Comparison of ENCODE assay signal across 1 cellular context in the genomic region with DNA sequence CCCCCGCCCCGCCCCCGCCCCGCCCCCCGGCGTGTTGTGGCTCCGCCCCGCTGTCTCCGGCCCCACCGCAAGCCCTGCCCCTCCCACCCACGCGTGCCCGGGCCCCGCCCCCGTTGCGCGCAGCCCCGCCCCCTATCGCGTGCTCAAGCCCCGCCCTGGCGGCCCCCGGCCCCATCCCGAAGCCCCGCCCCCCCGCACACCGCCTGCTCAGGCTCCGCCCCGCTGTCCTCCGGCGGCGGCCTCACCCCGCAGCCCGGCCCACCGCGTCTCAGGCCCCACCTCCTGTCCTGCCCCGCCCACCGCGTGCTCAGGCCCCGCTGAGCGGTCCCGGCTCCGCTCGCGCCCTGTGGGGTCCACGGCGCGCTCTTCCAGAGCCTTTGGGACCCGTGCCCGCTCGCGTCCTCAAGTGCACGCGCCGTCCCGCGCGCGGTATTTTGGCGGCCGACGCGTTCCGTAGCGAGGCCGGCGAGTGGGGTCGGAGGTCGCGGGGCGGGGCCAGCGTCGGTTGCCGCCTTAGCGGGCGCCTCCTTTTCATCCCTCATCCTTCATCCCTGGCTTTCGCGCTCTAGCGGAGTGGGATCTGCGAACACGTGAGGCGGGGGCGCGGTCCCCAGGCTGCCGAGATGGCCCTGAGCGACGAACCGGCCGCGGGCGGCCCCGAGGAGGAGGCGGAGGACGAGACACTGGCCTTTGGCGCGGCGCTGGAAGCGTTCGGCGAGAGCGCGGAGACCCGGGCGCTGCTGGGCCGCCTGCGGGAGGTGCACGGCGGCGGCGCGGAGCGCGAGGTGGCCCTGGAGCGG.
A peak's percentile ranks its signal among the peaks of the same experiment; 100 is the strongest.
TF ChIP-seq lines count a peak whose summit lies in the region.

A gene (plus strand): TSS at position 495 of the 800 bp plus-strand sequence. CDS start 129 bp downstream, at position 624.

TF ChIP-seq in HepG2, 621 proteins besides CTCF, POLR2A, EP300 and RAD21 (continued from another document and continues in another):
- TF ChIP-seq XRCC5 (optimal IDR thresholded peaks at IDR 0.05; ENCODE audit: low read length) (peak; percentile 86), ZNF264 (CRISPR knock-in tag; IDR thresholded peaks at IDR 0.05) (peak; percentile 68; the same call in 1 of the 2 replicates), HOXA5 (CRISPR knock-in tag; IDR thresholded peaks at IDR 0.05) (peak; percentile 93), MAFK (conservative IDR thresholded peaks at IDR 0.05 in 1 of 2, IDR thresholded peaks at IDR 0.05 in 1 of 2; ENCODE audit: low read length in 2 of 2) (no peak), ZNF781 (CRISPR knock-in tag; IDR thresholded peaks at IDR 0.05; ENCODE audit: borderline replicate concordance, not compliant biosample characterization) (no peak), ZNF773 (CRISPR knock-in tag; IDR thresholded peaks at IDR 0.05; ENCODE audit: borderline replicate concordance) (peak; percentile 65; the same call in 1 of the 2 replicates), ZSCAN21 (CRISPR knock-in tag; IDR thresholded peaks at IDR 0.05; ENCODE audit: borderline replicate concordance) (peak; percentile 97), ZNF468 (CRISPR knock-in tag; IDR thresholded peaks at IDR 0.05) (0 out of 2 replicates have a peak, but pooled peaks have one; percentile 30), EEA1 (CRISPR knock-in tag; IDR thresholded peaks at IDR 0.05; ENCODE audit: borderline replicate concordance) (peak; percentile 43; the same call in 1 of the 2 replicates), NFE2L2 (IDR thresholded peaks at IDR 0.05; ENCODE audit: low read length) (no peak), KMT2A (CRISPR knock-in tag; IDR thresholded peaks at IDR 0.05) (peak; percentile 96), ZNF160 (CRISPR knock-in tag; IDR thresholded peaks at IDR 0.05) (peak; percentile 56; the same call in 1 of the 2 replicates), NFATC3 (CRISPR knock-in tag; IDR thresholded peaks at IDR 0.05) (no peak), RFXANK (CRISPR knock-in tag; IDR thresholded peaks at IDR 0.05) (no peak), FOXP1 (IDR thresholded peaks at IDR 0.05) (no peak), FOXP1 (CRISPR knock-in tag; IDR thresholded peaks at IDR 0.05) (0 out of 2 replicates have a peak, but pooled peaks have one; percentile 37), ZSCAN9 (CRISPR knock-in tag; IDR thresholded peaks at IDR 0.05; ENCODE audit: borderline replicate concordance) (peak; percentile 89; the same call in 1 of the 2 replicates)
- TF ChIP-seq, protein P1, sequence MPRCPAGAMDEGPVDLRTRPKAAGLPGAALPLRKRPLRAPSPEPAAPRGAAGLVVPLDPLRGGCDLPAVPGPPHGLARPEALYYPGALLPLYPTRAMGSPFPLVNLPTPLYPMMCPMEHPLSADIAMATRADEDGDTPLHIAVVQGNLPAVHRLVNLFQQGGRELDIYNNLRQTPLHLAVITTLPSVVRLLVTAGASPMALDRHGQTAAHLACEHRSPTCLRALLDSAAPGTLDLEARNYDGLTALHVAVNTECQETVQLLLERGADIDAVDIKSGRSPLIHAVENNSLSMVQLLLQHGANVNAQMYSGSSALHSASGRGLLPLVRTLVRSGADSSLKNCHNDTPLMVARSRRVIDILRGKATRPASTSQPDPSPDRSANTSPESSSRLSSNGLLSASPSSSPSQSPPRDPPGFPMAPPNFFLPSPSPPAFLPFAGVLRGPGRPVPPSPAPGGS (CRISPR knock-in tag; IDR thresholded peaks at IDR 0.05), result peak; percentile 93
- TF ChIP-seq, protein P2, sequence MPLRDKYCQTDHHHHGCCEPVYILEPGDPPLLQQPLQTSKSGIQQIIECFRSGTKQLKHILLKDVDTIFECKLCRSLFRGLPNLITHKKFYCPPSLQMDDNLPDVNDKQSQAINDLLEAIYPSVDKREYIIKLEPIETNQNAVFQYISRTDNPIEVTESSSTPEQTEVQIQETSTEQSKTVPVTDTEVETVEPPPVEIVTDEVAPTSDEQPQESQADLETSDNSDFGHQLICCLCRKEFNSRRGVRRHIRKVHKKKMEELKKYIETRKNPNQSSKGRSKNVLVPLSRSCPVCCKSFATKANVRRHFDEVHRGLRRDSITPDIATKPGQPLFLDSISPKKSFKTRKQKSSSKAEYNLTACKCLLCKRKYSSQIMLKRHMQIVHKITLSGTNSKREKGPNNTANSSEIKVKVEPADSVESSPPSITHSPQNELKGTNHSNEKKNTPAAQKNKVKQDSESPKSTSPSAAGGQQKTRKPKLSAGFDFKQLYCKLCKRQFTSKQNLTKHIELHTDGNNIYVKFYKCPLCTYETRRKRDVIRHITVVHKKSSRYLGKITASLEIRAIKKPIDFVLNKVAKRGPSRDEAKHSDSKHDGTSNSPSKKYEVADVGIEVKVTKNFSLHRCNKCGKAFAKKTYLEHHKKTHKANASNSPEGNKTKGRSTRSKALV (CRISPR knock-in tag; IDR thresholded peaks at IDR 0.05), result peak; percentile 94
- TF ChIP-seq, protein P3, sequence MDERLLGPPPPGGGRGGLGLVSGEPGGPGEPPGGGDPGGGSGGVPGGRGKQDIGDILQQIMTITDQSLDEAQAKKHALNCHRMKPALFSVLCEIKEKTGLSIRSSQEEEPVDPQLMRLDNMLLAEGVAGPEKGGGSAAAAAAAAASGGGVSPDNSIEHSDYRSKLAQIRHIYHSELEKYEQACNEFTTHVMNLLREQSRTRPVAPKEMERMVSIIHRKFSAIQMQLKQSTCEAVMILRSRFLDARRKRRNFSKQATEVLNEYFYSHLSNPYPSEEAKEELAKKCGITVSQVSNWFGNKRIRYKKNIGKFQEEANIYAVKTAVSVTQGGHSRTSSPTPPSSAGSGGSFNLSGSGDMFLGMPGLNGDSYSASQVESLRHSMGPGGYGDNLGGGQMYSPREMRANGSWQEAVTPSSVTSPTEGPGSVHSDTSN (CRISPR knock-in tag; IDR thresholded peaks at IDR 0.05), result no peak
- TF ChIP-seq, protein P4, sequence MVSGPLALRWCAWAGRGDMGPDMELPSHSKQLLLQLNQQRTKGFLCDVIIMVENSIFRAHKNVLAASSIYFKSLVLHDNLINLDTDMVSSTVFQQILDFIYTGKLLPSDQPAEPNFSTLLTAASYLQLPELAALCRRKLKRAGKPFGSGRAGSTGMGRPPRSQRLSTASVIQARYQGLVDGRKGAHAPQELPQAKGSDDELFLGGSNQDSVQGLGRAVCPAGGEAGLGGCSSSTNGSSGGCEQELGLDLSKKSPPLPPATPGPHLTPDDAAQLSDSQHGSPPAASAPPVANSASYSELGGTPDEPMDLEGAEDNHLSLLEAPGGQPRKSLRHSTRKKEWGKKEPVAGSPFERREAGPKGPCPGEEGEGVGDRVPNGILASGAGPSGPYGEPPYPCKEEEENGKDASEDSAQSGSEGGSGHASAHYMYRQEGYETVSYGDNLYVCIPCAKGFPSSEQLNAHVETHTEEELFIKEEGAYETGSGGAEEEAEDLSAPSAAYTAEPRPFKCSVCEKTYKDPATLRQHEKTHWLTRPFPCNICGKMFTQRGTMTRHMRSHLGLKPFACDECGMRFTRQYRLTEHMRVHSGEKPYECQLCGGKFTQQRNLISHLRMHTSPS (CRISPR knock-in tag; IDR thresholded peaks at IDR 0.05; ENCODE audit: low read depth), result no peak
- TF ChIP-seq, protein P5, sequence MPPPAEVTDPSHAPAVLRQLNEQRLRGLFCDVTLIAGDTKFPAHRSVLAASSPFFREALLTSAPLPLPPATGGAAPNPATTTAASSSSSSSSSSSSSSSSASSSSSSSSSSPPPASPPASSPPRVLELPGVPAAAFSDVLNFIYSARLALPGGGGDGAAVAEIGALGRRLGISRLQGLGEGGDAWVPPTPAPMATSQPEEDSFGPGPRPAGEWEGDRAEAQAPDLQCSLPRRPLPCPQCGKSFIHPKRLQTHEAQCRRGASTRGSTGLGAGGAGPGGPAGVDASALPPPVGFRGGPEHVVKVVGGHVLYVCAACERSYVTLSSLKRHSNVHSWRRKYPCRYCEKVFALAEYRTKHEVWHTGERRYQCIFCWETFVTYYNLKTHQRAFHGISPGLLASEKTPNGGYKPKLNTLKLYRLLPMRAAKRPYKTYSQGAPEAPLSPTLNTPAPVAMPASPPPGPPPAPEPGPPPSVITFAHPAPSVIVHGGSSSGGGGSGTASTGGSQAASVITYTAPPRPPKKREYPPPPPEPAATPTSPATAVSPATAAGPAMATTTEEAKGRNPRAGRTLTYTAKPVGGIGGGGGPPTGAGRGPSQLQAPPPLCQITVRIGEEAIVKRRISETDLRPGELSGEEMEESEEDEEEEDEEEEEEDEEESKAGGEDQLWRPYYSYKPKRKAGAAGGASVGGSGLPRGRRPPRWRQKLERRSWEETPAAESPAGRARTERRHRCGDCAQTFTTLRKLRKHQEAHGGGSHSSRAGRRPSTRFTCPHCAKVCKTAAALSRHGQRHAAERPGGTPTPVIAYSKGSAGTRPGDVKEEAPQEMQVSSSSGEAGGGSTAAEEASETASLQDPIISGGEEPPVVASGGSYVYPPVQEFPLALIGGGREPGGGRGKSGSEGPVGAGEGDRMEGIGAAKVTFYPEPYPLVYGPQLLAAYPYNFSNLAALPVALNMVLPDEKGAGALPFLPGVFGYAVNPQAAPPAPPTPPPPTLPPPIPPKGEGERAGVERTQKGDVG (CRISPR knock-in tag; IDR thresholded peaks at IDR 0.05; ENCODE audit: borderline replicate concordance), result peak; percentile 65; the same call in 1 of the 2 replicates
- TF ChIP-seq, protein P6, sequence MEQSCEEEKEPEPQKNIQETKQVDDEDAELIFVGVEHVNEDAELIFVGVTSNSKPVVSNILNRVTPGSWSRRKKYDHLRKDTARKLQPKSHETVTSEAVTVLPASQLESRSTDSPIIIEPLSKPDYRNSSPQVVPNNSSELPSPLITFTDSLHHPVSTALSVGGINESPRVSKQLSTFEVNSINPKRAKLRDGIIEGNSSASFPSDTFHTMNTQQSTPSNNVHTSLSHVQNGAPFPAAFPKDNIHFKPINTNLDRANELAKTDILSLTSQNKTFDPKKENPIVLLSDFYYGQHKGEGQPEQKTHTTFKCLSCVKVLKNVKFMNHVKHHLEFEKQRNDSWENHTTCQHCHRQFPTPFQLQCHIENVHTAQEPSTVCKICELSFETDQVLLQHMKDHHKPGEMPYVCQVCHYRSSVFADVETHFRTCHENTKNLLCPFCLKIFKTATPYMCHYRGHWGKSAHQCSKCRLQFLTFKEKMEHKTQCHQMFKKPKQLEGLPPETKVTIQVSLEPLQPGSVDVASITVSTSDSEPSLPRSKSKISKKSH (CRISPR knock-in tag; IDR thresholded peaks at IDR 0.05; ENCODE audit: borderline replicate concordance), result peak; percentile 86; the same call in 1 of the 2 replicates
- TF ChIP-seq, protein P7, sequence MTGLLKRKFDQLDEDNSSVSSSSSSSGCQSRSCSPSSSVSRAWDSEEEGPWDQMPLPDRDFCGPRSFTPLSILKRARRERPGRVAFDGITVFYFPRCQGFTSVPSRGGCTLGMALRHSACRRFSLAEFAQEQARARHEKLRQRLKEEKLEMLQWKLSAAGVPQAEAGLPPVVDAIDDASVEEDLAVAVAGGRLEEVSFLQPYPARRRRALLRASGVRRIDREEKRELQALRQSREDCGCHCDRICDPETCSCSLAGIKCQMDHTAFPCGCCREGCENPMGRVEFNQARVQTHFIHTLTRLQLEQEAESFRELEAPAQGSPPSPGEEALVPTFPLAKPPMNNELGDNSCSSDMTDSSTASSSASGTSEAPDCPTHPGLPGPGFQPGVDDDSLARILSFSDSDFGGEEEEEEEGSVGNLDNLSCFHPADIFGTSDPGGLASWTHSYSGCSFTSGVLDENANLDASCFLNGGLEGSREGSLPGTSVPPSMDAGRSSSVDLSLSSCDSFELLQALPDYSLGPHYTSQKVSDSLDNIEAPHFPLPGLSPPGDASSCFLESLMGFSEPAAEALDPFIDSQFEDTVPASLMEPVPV (CRISPR knock-in tag; IDR thresholded peaks at IDR 0.05), result peak; percentile 46; the same call in 1 of the 2 replicates
- TF ChIP-seq, protein P8, sequence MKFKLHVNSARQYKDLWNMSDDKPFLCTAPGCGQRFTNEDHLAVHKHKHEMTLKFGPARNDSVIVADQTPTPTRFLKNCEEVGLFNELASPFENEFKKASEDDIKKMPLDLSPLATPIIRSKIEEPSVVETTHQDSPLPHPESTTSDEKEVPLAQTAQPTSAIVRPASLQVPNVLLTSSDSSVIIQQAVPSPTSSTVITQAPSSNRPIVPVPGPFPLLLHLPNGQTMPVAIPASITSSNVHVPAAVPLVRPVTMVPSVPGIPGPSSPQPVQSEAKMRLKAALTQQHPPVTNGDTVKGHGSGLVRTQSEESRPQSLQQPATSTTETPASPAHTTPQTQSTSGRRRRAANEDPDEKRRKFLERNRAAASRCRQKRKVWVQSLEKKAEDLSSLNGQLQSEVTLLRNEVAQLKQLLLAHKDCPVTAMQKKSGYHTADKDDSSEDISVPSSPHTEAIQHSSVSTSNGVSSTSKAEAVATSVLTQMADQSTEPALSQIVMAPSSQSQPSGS (CRISPR knock-in tag; IDR thresholded peaks at IDR 0.05), result peak; percentile 91
- TF ChIP-seq, protein P9, sequence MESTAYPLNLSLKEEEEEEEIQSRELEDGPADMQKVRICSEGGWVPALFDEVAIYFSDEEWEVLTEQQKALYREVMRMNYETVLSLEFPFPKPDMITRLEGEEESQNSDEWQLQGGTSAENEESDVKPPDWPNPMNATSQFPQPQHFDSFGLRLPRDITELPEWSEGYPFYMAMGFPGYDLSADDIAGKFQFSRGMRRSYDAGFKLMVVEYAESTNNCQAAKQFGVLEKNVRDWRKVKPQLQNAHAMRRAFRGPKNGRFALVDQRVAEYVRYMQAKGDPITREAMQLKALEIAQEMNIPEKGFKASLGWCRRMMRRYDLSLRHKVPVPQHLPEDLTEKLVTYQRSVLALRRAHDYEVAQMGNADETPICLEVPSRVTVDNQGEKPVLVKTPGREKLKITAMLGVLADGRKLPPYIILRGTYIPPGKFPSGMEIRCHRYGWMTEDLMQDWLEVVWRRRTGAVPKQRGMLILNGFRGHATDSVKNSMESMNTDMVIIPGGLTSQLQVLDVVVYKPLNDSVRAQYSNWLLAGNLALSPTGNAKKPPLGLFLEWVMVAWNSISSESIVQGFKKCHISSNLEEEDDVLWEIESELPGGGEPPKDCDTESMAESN (CRISPR knock-in tag; conservative IDR thresholded peaks at IDR 0.05), result peak; percentile 98
- TF ChIP-seq, protein P10, sequence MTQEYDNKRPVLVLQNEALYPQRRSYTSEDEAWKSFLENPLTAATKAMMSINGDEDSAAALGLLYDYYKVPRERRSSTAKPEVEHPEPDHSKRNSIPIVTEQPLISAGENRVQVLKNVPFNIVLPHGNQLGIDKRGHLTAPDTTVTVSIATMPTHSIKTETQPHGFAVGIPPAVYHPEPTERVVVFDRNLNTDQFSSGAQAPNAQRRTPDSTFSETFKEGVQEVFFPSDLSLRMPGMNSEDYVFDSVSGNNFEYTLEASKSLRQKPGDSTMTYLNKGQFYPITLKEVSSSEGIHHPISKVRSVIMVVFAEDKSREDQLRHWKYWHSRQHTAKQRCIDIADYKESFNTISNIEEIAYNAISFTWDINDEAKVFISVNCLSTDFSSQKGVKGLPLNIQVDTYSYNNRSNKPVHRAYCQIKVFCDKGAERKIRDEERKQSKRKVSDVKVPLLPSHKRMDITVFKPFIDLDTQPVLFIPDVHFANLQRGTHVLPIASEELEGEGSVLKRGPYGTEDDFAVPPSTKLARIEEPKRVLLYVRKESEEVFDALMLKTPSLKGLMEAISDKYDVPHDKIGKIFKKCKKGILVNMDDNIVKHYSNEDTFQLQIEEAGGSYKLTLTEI (CRISPR knock-in tag; conservative IDR thresholded peaks at IDR 0.05), result 0 out of 2 replicates have a peak, but pooled peaks have one; percentile 30
- TF ChIP-seq, protein P11, sequence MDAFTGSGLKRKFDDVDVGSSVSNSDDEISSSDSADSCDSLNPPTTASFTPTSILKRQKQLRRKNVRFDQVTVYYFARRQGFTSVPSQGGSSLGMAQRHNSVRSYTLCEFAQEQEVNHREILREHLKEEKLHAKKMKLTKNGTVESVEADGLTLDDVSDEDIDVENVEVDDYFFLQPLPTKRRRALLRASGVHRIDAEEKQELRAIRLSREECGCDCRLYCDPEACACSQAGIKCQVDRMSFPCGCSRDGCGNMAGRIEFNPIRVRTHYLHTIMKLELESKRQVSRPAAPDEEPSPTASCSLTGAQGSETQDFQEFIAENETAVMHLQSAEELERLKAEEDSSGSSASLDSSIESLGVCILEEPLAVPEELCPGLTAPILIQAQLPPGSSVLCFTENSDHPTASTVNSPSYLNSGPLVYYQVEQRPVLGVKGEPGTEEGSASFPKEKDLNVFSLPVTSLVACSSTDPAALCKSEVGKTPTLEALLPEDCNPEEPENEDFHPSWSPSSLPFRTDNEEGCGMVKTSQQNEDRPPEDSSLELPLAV (CRISPR knock-in tag; conservative IDR thresholded peaks at IDR 0.05; ENCODE audit: low read depth), result no peak
